Comparison of ENCODE assay signal across 38 cellular contexts in genomic region chr2:220422676-220423075, GRCh38.
"Had no signal": no experiment of that assay in that cellular context is flagged by ENCODE, and none has a peak within 500 bp of the region (broad histone marks: within the 10 kb centered on the region; RNA-seq: fewer than 3 reads in every experiment).

No MANE protein-coding gene starts in this region.

- H3K27me3 ChIP-seq: adrenal gland, ascending aorta, body of pancreas, brain microvascular endothelial cell, breast epithelium, cardiac muscle cell had no signal

- H3K4me1 ChIP-seq: adrenal gland, ascending aorta, breast epithelium had no signal

- DNase-seq: activated effector memory CD4-positive, alpha-beta T cell treated with anti-CD3 and anti-CD28 coated beads, Interleukin-2, amount 50 U/mL, for 16 hours; activated effector memory CD4-positive, alpha-beta T cell treated with Interleukin-2 at 50 U/mL for 16 hours; activated gamma-delta T cell; activated gamma-delta T cell treated with Interleukin-2 at 50 U/mL for 16 hours; activated naive CD4-positive, alpha-beta T cell; activated naive CD4-positive, alpha-beta T cell treated with anti-CD3 and anti-CD28 coated beads for 36 hours; activated naive CD4-positive, alpha-beta T cell treated with anti-CD3 and anti-CD28 coated beads, Interleukin-2, amount 10 ng/mL, durations not matched to agents 7 days and 5 days; activated naive CD4-positive, alpha-beta T cell treated with anti-CD3 and anti-CD28 coated beads, Interleukin-2, amount 50 U/mL, for 16 hours; activated naive CD4-positive, alpha-beta T cell treated with Interleukin-2 at 50 U/mL for 16 hours; activated naive CD8-positive, alpha-beta T cell treated with anti-CD3 and anti-CD28 coated beads for 36 hours; activated naive CD8-positive, alpha-beta T cell treated with anti-CD3 and anti-CD28 coated beads, Interleukin-2, amount 10 ng/mL, durations not matched to agents 7 days and 5 days; activated naive CD8-positive, alpha-beta T cell treated with anti-CD3 and anti-CD28 coated beads, Interleukin-2, amount 50 U/mL, for 24 hours; activated T-cell treated with anti-CD3 and anti-CD28 coated beads, Interleukin-2, amount 50 U/mL, for 24 hours; activated T-cell treated with anti-CD3 and anti-CD28 coated beads, Interleukin-2, amount 50 U/mL, for 4 hours; activated T-cell treated with anti-CD3 and anti-CD28 coated beads, Interleukin-2, amount 50 U/mL, for 48 hours; activated T-cell treated with anti-CD3 and anti-CD28 coated beads, Interleukin-2, amount 50 U/mL, for 72 hours; adrenal gland; amniotic stem cell; amygdala; anterior cingulate cortex; aorta; body of pancreas; brain microvascular endothelial cell; caudate nucleus; central memory CD4-positive, alpha-beta T cell; cerebellar nuclear complex had no signal

- H3K9me3 Mint-ChIP-seq: activated naive CD4-positive, alpha-beta T cell treated with anti-CD3 and anti-CD28 coated beads, Interleukin-2, amount 10 ng/mL, durations not matched to agents 7 days and 5 days; activated naive CD4-positive, alpha-beta T cell treated with anti-CD3 and anti-CD28 coated beads, Interleukin-2, amount 50 U/mL, for 24 hours; activated naive CD8-positive, alpha-beta T cell treated with anti-CD3 and anti-CD28 coated beads for 36 hours; activated T-cell treated with anti-CD3 and anti-CD28 coated beads, Interleukin-2, amount 50 U/mL, for 4 hours; activated T-helper 1 cell treated with anti-CD3 and anti-CD28 coated beads, Interleukin-12 subunit alpha, Interleukin-12 subunit beta, Interleukin-2, Interleukin-4 antibody, amounts not matched to agents 30 ng/mL and 10 ng/mL and 1 ng/mL, durations not matched to agents 14 hours and 24 hours and 36 hours; activated T-helper 17 cell treated with anti-CD3 and anti-CD28 coated beads, Interleukin-2, amount 50 U/mL, for 72 hours; activated T-helper 2 cell treated with anti-CD3 and anti-CD28 coated beads, Interferon-gamma antibody, Interleukin-2, Interleukin-4, amounts not matched to agents 10 μg/mL and 5 μg/mL and 100 μg/mL, durations not matched to agents 14 hours and 24 hours and 36 hours had no signal

- H3K27ac Mint-ChIP-seq: activated naive CD4-positive, alpha-beta T cell treated with anti-CD3 and anti-CD28 coated beads for 36 hours; activated naive CD4-positive, alpha-beta T cell treated with anti-CD3 and anti-CD28 coated beads, Interleukin-2, amount 10 ng/mL, durations not matched to agents 7 days and 5 days; activated naive CD4-positive, alpha-beta T cell treated with anti-CD3 and anti-CD28 coated beads, Interleukin-2, amount 50 U/mL, for 24 hours; activated naive CD4-positive, alpha-beta T cell treated with anti-CD3 and anti-CD28 coated beads, Interleukin-2, amount 50 U/mL, for 72 hours; activated naive CD8-positive, alpha-beta T cell; activated naive CD8-positive, alpha-beta T cell treated with anti-CD3 and anti-CD28 coated beads for 36 hours; activated naive CD8-positive, alpha-beta T cell treated with anti-CD3 and anti-CD28 coated beads, Interleukin-2, amount 10 ng/mL, durations not matched to agents 7 days and 5 days; activated naive CD8-positive, alpha-beta T cell treated with anti-CD3 and anti-CD28 coated beads, Interleukin-2, amount 50 U/mL, for 24 hours; activated T-cell treated with anti-CD3 and anti-CD28 coated beads, Interleukin-2, amount 50 U/mL, for 24 hours; activated T-cell treated with anti-CD3 and anti-CD28 coated beads, Interleukin-2, amount 50 U/mL, for 72 hours; activated T-helper 1 cell treated with anti-CD3 and anti-CD28 coated beads, Interleukin-12 subunit alpha, Interleukin-12 subunit beta, Interleukin-2, Interleukin-4 antibody, amounts not matched to agents 30 ng/mL and 10 ng/mL and 1 ng/mL, durations not matched to agents 14 hours and 24 hours and 36 hours; activated T-helper 17 cell treated with anti-CD3 and anti-CD28 coated beads, Interleukin-2, amount 50 U/mL, for 72 hours; activated T-helper 2 cell treated with anti-CD3 and anti-CD28 coated beads, Interferon-gamma antibody, Interleukin-2, Interleukin-4, amounts not matched to agents 10 μg/mL and 5 μg/mL and 100 μg/mL, durations not matched to agents 14 hours and 24 hours and 36 hours; brain had no signal

- H3K4me3 ChIP-seq: adrenal gland, ascending aorta, body of pancreas, breast epithelium, cardiac muscle cell had no signal

- H3K36me3 ChIP-seq: adrenal gland, ascending aorta, brain microvascular endothelial cell, breast epithelium, cardiac muscle cell had no signal

- H3K9me3 ChIP-seq: adrenal gland, ascending aorta, body of pancreas, breast epithelium had no signal

- H3K27me3 Mint-ChIP-seq: activated naive CD4-positive, alpha-beta T cell treated with anti-CD3 and anti-CD28 coated beads, Interleukin-2, amount 10 ng/mL, durations not matched to agents 7 days and 5 days; activated naive CD4-positive, alpha-beta T cell treated with anti-CD3 and anti-CD28 coated beads, Interleukin-2, amount 50 U/mL, for 24 hours; activated naive CD8-positive, alpha-beta T cell; activated naive CD8-positive, alpha-beta T cell treated with anti-CD3 and anti-CD28 coated beads for 36 hours; activated naive CD8-positive, alpha-beta T cell treated with anti-CD3 and anti-CD28 coated beads, Interleukin-2, amount 10 ng/mL, durations not matched to agents 7 days and 5 days; activated naive CD8-positive, alpha-beta T cell treated with anti-CD3 and anti-CD28 coated beads, Interleukin-2, amount 50 U/mL, for 24 hours; activated T-cell treated with anti-CD3 and anti-CD28 coated beads, Interleukin-2, amount 50 U/mL, for 24 hours; activated T-helper 17 cell treated with anti-CD3 and anti-CD28 coated beads, Interleukin-2, amount 50 U/mL, for 72 hours; brain; central memory CD8-positive, alpha-beta T cell had no signal

- H3K36me3 Mint-ChIP-seq: activated naive CD4-positive, alpha-beta T cell treated with anti-CD3 and anti-CD28 coated beads, Interleukin-2, amount 10 ng/mL, durations not matched to agents 7 days and 5 days; activated naive CD4-positive, alpha-beta T cell treated with anti-CD3 and anti-CD28 coated beads, Interleukin-2, amount 50 U/mL, for 24 hours; activated naive CD4-positive, alpha-beta T cell treated with anti-CD3 and anti-CD28 coated beads, Interleukin-2, amount 50 U/mL, for 72 hours; activated naive CD8-positive, alpha-beta T cell; activated naive CD8-positive, alpha-beta T cell treated with anti-CD3 and anti-CD28 coated beads for 36 hours; activated naive CD8-positive, alpha-beta T cell treated with anti-CD3 and anti-CD28 coated beads, Interleukin-2, amount 10 ng/mL, durations not matched to agents 7 days and 5 days; brain had no signal

- H3K27ac ChIP-seq: adrenal gland, ascending aorta, body of pancreas, brain microvascular endothelial cell, breast epithelium, cardiac muscle cell had no signal

- H3K4me3 Mint-ChIP-seq: activated naive CD4-positive, alpha-beta T cell treated with anti-CD3 and anti-CD28 coated beads for 36 hours; activated naive CD4-positive, alpha-beta T cell treated with anti-CD3 and anti-CD28 coated beads, Interleukin-2, amount 10 ng/mL, durations not matched to agents 7 days and 5 days; activated naive CD4-positive, alpha-beta T cell treated with anti-CD3 and anti-CD28 coated beads, Interleukin-2, amount 50 U/mL, for 24 hours; activated naive CD8-positive, alpha-beta T cell; activated naive CD8-positive, alpha-beta T cell treated with anti-CD3 and anti-CD28 coated beads for 36 hours; activated naive CD8-positive, alpha-beta T cell treated with anti-CD3 and anti-CD28 coated beads, Interleukin-2, amount 10 ng/mL, durations not matched to agents 7 days and 5 days; activated naive CD8-positive, alpha-beta T cell treated with anti-CD3 and anti-CD28 coated beads, Interleukin-2, amount 50 U/mL, for 24 hours; activated T-cell treated with anti-CD3 and anti-CD28 coated beads, Interleukin-2, amount 50 U/mL, for 24 hours; activated T-cell treated with anti-CD3 and anti-CD28 coated beads, Interleukin-2, amount 50 U/mL, for 4 hours; activated T-cell treated with anti-CD3 and anti-CD28 coated beads, Interleukin-2, amount 50 U/mL, for 72 hours; activated T-helper 1 cell treated with anti-CD3 and anti-CD28 coated beads, Interleukin-12 subunit alpha, Interleukin-12 subunit beta, Interleukin-2, Interleukin-4 antibody, amounts not matched to agents 30 ng/mL and 10 ng/mL and 1 ng/mL, durations not matched to agents 14 hours and 24 hours and 36 hours; activated T-helper 17 cell treated with anti-CD3 and anti-CD28 coated beads, Interleukin-2, amount 50 U/mL, for 72 hours; brain; central memory CD8-positive, alpha-beta T cell had no signal

- FAIRE-seq: astrocyte had no signal

- H3K4me1 Mint-ChIP-seq: activated naive CD4-positive, alpha-beta T cell treated with anti-CD3 and anti-CD28 coated beads, Interleukin-2, amount 10 ng/mL, durations not matched to agents 7 days and 5 days; activated naive CD4-positive, alpha-beta T cell treated with anti-CD3 and anti-CD28 coated beads, Interleukin-2, amount 50 U/mL, for 24 hours; activated naive CD8-positive, alpha-beta T cell treated with anti-CD3 and anti-CD28 coated beads for 36 hours; activated naive CD8-positive, alpha-beta T cell treated with anti-CD3 and anti-CD28 coated beads, Interleukin-2, amount 10 ng/mL, durations not matched to agents 7 days and 5 days; activated naive CD8-positive, alpha-beta T cell treated with anti-CD3 and anti-CD28 coated beads, Interleukin-2, amount 50 U/mL, for 24 hours; activated T-helper 17 cell treated with anti-CD3 and anti-CD28 coated beads, Interleukin-2, amount 50 U/mL, for 72 hours; central memory CD8-positive, alpha-beta T cell had no signal

- ATAC-seq: activated naive CD4-positive, alpha-beta T cell treated with anti-CD3 and anti-CD28 coated beads, Interleukin-2, amount 50 U/mL, for 72 hours; activated naive CD8-positive, alpha-beta T cell treated with anti-CD3 and anti-CD28 coated beads, Interleukin-2, amount 50 U/mL, for 24 hours; activated T-cell treated with anti-CD3 and anti-CD28 coated beads, Interleukin-2, amount 50 U/mL, for 4 hours; activated T-cell treated with anti-CD3 and anti-CD28 coated beads, Interleukin-2, amount 50 U/mL, for 72 hours; activated T-helper 17 cell treated with anti-CD3 and anti-CD28 coated beads, Interleukin-2, amount 50 U/mL, for 72 hours; body of pancreas had no signal
